In genomic region chr19:35509018-35509652, GRCh38 we compare ENCODE assay signal across 8 cellular contexts. TPM values are rescaled to one million over a fixed set of nuclear protein-coding genes. Genes with fewer than 3 reads are reported as not detected.
DNase-seq lines count a peak whose midpoint lies in the region; TF ChIP-seq lines count a peak whose summit lies in the region.

No MANE protein-coding gene starts in this region.

- TF ChIP-seq POLR2A in testis (IDR thresholded peaks at IDR 0.05) = no peak

- 30 to 33% methylated on average over 12 of the region's 12 CpGs for WGBS in testis, 2 donors

- peaks cover 4% of the 10 kb centered on the region for H3K4me1 ChIP-seq in testis

- DNase-seq in stimulated activated CD4-positive, alpha-beta T cell treated with anti-CD3 and anti-CD28 coated beads, Interleukin-12 subunit alpha, Interleukin-12 subunit beta, amount 100 ng/mL, for 4 hours = peak; percentile 25
- no peak for DNase-seq in stimulated activated CD4-positive, alpha-beta T cell treated with anti-CD3 and anti-CD28 coated beads, Interleukin-2, amount 100 ng/mL, for 48 hours
- DNase-seq in activated T-helper 1 cell treated with Interleukin-2 at 50 U/mL for 16 hours (ENCODE audit: low read depth) (peak; percentile 9), islet precursor cell (peak; percentile 80), DMS153 treated with DMSO at 0.1 percent for 48 hours (lab: John Stamatoyannopoulos, UW; ENCODE audit: unreplicated experiment) (no peak), testis (no peak), foreskin fibroblast (no peak)
- peak; percentile 12 for DNase-seq in stimulated activated naive CD4-positive, alpha-beta T cell treated with Interleukin-2 at 50 U/mL for 16 hours (lab: John Stamatoyannopoulos, UW)

- H3K27ac ChIP-seq in testis = no peak overlapping the region

- H3K9me3 ChIP-seq in testis = no peaks in the 10 kb centered on the region

- intact Hi-C loops in testis (cut with DNase I; ENCODE audit: low total_unique reads) = no loop called here

- no peaks in the 10 kb centered on the region for H3K27me3 ChIP-seq in testis

- no peaks in the 10 kb centered on the region for H3K36me3 ChIP-seq in testis (ENCODE audit: low read depth, missing control alignments)

- TF ChIP-seq CTCF in testis (IDR thresholded peaks at IDR 0.05) (no peak), foreskin fibroblast (IDR thresholded peaks at IDR 0.05; ENCODE audit: low read depth, low read length) (no peak)

- no peak overlapping the region for H3K4me3 ChIP-seq in testis
- no peak overlapping the region for H3K4me3 ChIP-seq in foreskin fibroblast (ENCODE audit: low read depth in 1 of 2, low read length in 2 of 2)

RNA-seq across cellular contexts. Expression of gene DMKN, which starts 4.3 kb away (rescaled TPM):
- total RNA-seq in testis = 1 to 10 TPM; 5.8 to 7.9 TPM
- polyA plus RNA-seq in testis (ENCODE audit: insufficient read depth, low read depth, low replicate concordance) = 24.0 TPM

RNA-seq across cellular contexts. Expression of gene KRTDAP, which starts 18.9 kb away (rescaled TPM):
- 1 to 10 TPM; 2.7 to 5.6 TPM for total RNA-seq in testis
- 14.5 TPM for polyA plus RNA-seq in testis (ENCODE audit: insufficient read depth, low read depth, low replicate concordance)

RNA-seq across cellular contexts. Expression of gene SBSN, which starts 19.0 kb away (rescaled TPM):
- total RNA-seq in testis = under 1 TPM; 0.16 to 0.19 TPM
- polyA plus RNA-seq in testis (ENCODE audit: insufficient read depth, low read depth, low replicate concordance) = 0.47 TPM

RNA-seq across cellular contexts. Expression of gene GAPDHS, which starts 24.1 kb away (rescaled TPM):
- 100 to 1,000 TPM; 123 to 338 TPM for total RNA-seq in testis
- 363 TPM for polyA plus RNA-seq in testis (ENCODE audit: insufficient read depth, low read depth, low replicate concordance)

RNA-seq across cellular contexts. Expression of gene TMEM147, which starts 36.3 kb away (rescaled TPM):
- total RNA-seq in testis = 100 to 1,000 TPM; 125 TPM
- 146 TPM for polyA plus RNA-seq in testis (ENCODE audit: insufficient read depth, low read depth, low replicate concordance)

Comparison
In these comparisons a context has a peak if more than half of its experiments do, and no peak if none do; other contexts are left out.
1. DNase-seq: peak in stimulated activated CD4-positive, alpha-beta T cell treated with anti-CD3 and anti-CD28 coated beads, Interleukin-12 subunit alpha, Interleukin-12 subunit beta, amount 100 ng/mL, for 4 hours (single experiment), activated T-helper 1 cell treated with Interleukin-2 at 50 U/mL for 16 hours (single experiment), islet precursor cell (single experiment) and stimulated activated naive CD4-positive, alpha-beta T cell treated with Interleukin-2 at 50 U/mL for 16 hours (single experiment); none in stimulated activated CD4-positive, alpha-beta T cell treated with anti-CD3 and anti-CD28 coated beads, Interleukin-2, amount 100 ng/mL, for 48 hours (0 of 2), DMS153 treated with DMSO at 0.1 percent for 48 hours (single experiment), testis (single experiment) and foreskin fibroblast (0 of 2).